ENCODE assay signal across 1 cellular context in the genomic region with DNA sequence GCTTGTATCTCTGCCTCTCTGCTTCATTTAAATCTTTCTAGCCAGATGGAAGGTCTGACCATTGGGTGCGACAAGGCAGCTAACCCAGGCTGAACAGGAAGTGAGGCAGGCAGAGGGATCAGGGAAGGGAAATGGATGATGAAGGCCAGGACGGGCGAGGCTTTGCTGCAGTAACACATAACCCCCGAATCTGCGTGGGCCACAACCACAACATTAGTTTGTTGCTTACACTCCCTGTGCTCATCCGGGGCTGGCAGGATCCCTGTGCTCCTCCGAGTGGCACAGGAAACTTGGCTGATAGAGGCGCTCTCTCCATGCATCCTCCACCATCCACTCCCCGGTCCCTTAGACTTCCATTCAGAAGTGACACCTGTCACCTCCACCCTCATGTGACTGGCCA.
TF ChIP-seq lines count a peak whose summit lies in the region.

No MANE protein-coding gene starts in this region.

TF ChIP-seq in endothelial cell of umbilical vein, 7 proteins besides CTCF, POLR2A, EP300 and RAD21:
- TF ChIP-seq GATA2 (IDR thresholded peaks at IDR 0.05; ENCODE audit: insufficient read depth, insufficient read length, low read depth, low read length): no peak
- no peak for TF ChIP-seq MYC (IDR thresholded peaks at IDR 0.05; ENCODE audit: low read depth, low read length)
- TF ChIP-seq POLR2AphosphoS5 (IDR thresholded peaks at IDR 0.05; ENCODE audit: insufficient read depth, low read depth, low read length): no peak
- no peak for TF ChIP-seq EZH2 (IDR thresholded peaks at IDR 0.05; ENCODE audit: borderline replicate concordance, low read depth, low read length, severe bottlenecking)
- no peak for TF ChIP-seq MAX (IDR thresholded peaks at IDR 0.05; ENCODE audit: insufficient read depth, insufficient read length)
- no peak for TF ChIP-seq JUN (IDR thresholded peaks at IDR 0.05; ENCODE audit: borderline replicate concordance, insufficient read depth, insufficient read length, low read depth)
- TF ChIP-seq FOS (IDR thresholded peaks at IDR 0.05; ENCODE audit: borderline replicate concordance, insufficient read depth, low read length): no peak
